Comparison of ENCODE assay signal across 35 cellular contexts in genomic region chr2:233821709-233822100, GRCh38. TPM values are rescaled to one million over a fixed set of nuclear protein-coding genes. Genes with fewer than 3 reads are reported as not detected.
"Had no signal": no experiment of that assay in that cellular context is flagged by ENCODE, and none has a peak within 500 bp of the region (broad histone marks: within the 10 kb centered on the region; RNA-seq: fewer than 3 reads in every experiment).

No MANE protein-coding gene starts in this region.

- H3K36me3 ChIP-seq: brain microvascular endothelial cell, gastroesophageal sphincter, right lobe of liver, thyroid gland had no signal

- H3K27ac ChIP-seq: brain microvascular endothelial cell, coronary artery, dorsolateral prefrontal cortex, gastroesophageal sphincter, hepatocyte, skin epidermis, thyroid gland had no signal

- H3K9me3 ChIP-seq: right lobe of liver, thyroid gland had no signal

- H3K27me3 ChIP-seq: brain microvascular endothelial cell, hepatocyte, right lobe of liver, thyroid gland had no signal

- H3K4me1 Mint-ChIP-seq: activated T-helper 17 cell treated with anti-CD3 and anti-CD28 coated beads, Interleukin-2, amount 50 U/mL, for 72 hours; naive B cell had no signal

- H3K4me3 Mint-ChIP-seq: activated naive CD8-positive, alpha-beta T cell treated with anti-CD3 and anti-CD28 coated beads for 36 hours; activated T-cell treated with anti-CD3 and anti-CD28 coated beads, Interleukin-2, amount 50 U/mL, for 24 hours; activated T-helper 17 cell treated with anti-CD3 and anti-CD28 coated beads, Interleukin-2, amount 50 U/mL, for 72 hours; effector memory CD8-positive, alpha-beta T cell; mesothelial cell of epicardium; naive B cell; neural crest cell; stimulated activated effector memory CD8-positive, alpha-beta T cell treated with anti-CD3 and anti-CD28 coated beads, Interleukin-12 subunit alpha, Interleukin-12 subunit beta, amount 100 ng/mL, for 72 hours; stimulated activated naive CD8-positive, alpha-beta T cell treated with anti-CD3 and anti-CD28 coated beads, Interleukin-15, amount 100 ng/mL, for 72 hours; T-cell had no signal

- H3K9me3 Mint-ChIP-seq: activated naive CD8-positive, alpha-beta T cell treated with anti-CD3 and anti-CD28 coated beads for 36 hours; activated T-cell treated with anti-CD3 and anti-CD28 coated beads, Interleukin-2, amount 50 U/mL, for 24 hours; activated T-helper 17 cell treated with anti-CD3 and anti-CD28 coated beads, Interleukin-2, amount 50 U/mL, for 72 hours; effector memory CD8-positive, alpha-beta T cell; neural crest cell; stimulated activated effector memory CD8-positive, alpha-beta T cell treated with anti-CD3 and anti-CD28 coated beads, Interleukin-12 subunit alpha, Interleukin-12 subunit beta, amount 100 ng/mL, for 72 hours; stimulated activated naive CD8-positive, alpha-beta T cell treated with anti-CD3 and anti-CD28 coated beads, Interleukin-15, amount 100 ng/mL, for 72 hours; T-cell had no signal

- H3K4me3 ChIP-seq: coronary artery, dorsolateral prefrontal cortex, gastroesophageal sphincter, hepatocyte, skin epidermis, thyroid gland had no signal

- H3K36me3 Mint-ChIP-seq: activated naive CD8-positive, alpha-beta T cell treated with anti-CD3 and anti-CD28 coated beads for 36 hours; mesothelial cell of epicardium; naive B cell; stimulated activated effector memory CD8-positive, alpha-beta T cell treated with anti-CD3 and anti-CD28 coated beads, Interleukin-12 subunit alpha, Interleukin-12 subunit beta, amount 100 ng/mL, for 72 hours; T-cell had no signal

- ATAC-seq: activated T-helper 17 cell treated with anti-CD3 and anti-CD28 coated beads, Interleukin-2, amount 50 U/mL, for 72 hours; effector memory CD8-positive, alpha-beta T cell; gastroesophageal sphincter; left ventricle myocardium superior; stimulated activated effector memory CD8-positive, alpha-beta T cell treated with anti-CD3 and anti-CD28 coated beads, Interleukin-12 subunit alpha, Interleukin-12 subunit beta, amount 100 ng/mL, for 72 hours; stimulated activated naive CD8-positive, alpha-beta T cell treated with anti-CD3 and anti-CD28 coated beads, Interleukin-15, amount 100 ng/mL, for 72 hours; T-cell had no signal

- H3K27ac Mint-ChIP-seq: activated naive CD8-positive, alpha-beta T cell treated with anti-CD3 and anti-CD28 coated beads for 36 hours; activated T-cell treated with anti-CD3 and anti-CD28 coated beads, Interleukin-2, amount 50 U/mL, for 24 hours; activated T-helper 17 cell treated with anti-CD3 and anti-CD28 coated beads, Interleukin-2, amount 50 U/mL, for 72 hours; effector memory CD8-positive, alpha-beta T cell; mesothelial cell of epicardium; naive B cell; progenitor cell of endocrine pancreas; stimulated activated effector memory CD8-positive, alpha-beta T cell treated with anti-CD3 and anti-CD28 coated beads, Interleukin-12 subunit alpha, Interleukin-12 subunit beta, amount 100 ng/mL, for 72 hours; stimulated activated naive CD8-positive, alpha-beta T cell treated with anti-CD3 and anti-CD28 coated beads, Interleukin-15, amount 100 ng/mL, for 72 hours; T-cell had no signal

- H3K4me1 ChIP-seq: gastroesophageal sphincter, thyroid gland had no signal

- DNase-seq: activated CD4-positive, alpha-beta T cell treated with anti-CD3 and anti-CD28 coated beads for 48 hours; activated CD4-positive, alpha-beta T cell treated with anti-CD3 and anti-CD28 coated beads, Interleukin-2, amount 50 U/mL, for 48 hours; activated CD8-positive, alpha-beta memory T cell treated with anti-CD3 and anti-CD28 coated beads, Interleukin-2, amount 50 U/mL, for 4 hours; activated naive CD4-positive, alpha-beta T cell treated with Interleukin-2 at 50 U/mL for 16 hours; activated naive CD8-positive, alpha-beta T cell treated with anti-CD3 and anti-CD28 coated beads for 36 hours; activated T-cell treated with anti-CD3 and anti-CD28 coated beads, Interleukin-2, amount 50 U/mL, for 24 hours; amniotic stem cell; brain microvascular endothelial cell; effector memory CD8-positive, alpha-beta T cell; erythroblast; left ventricle myocardium superior; mammary epithelial cell; naive B cell; stimulated activated CD4-positive, alpha-beta T cell treated with anti-CD3 and anti-CD28 coated beads, Interleukin-4, amount 100 ng/mL, for 24 hours; stimulated activated naive CD8-positive, alpha-beta T cell treated with anti-CD3 and anti-CD28 coated beads, Interleukin-15, amount 100 ng/mL, for 72 hours; substantia nigra; thyroid gland had no signal

RNA-seq across cellular contexts. Expression of gene HJURP, which starts 32.6 kb away (rescaled TPM):
- total RNA-seq: cardiac septum had no signal

RNA-seq across cellular contexts. Expression of gene MROH2A, which starts 43.6 kb away (rescaled TPM):
- total RNA-seq: activated CD8-positive, alpha-beta memory T cell treated with anti-CD3 and anti-CD28 coated beads for 36 hours; activated naive CD8-positive, alpha-beta T cell treated with anti-CD3 and anti-CD28 coated beads for 36 hours; activated T-helper 17 cell treated with anti-CD3 and anti-CD28 coated beads, Interleukin-2, amount 50 U/mL, for 72 hours; astrocyte; cardiac septum; cerebellum; gastroesophageal sphincter; hepatocyte; left ventricle myocardium superior; mesothelial cell of epicardium; neural crest cell; omental fat pad; progenitor cell of endocrine pancreas; T-cell; T-helper 2 cell treated with Interferon-gamma antibody and Interleukin-4, amounts not matched to agents 100 ng/mL and 5 ng/mL, for 36 hours had no signal
